In genomic region chr9:121599872-121600585, GRCh38 we compare ENCODE assay signal across 8 cellular contexts. TPM values are rescaled to one million over a fixed set of nuclear protein-coding genes. Genes with fewer than 3 reads are reported as not detected.
DNase-seq lines count a peak whose midpoint lies in the region; ATAC-seq and TF ChIP-seq lines count a peak whose summit lies in the region.

No MANE protein-coding gene starts in this region.

- ATAC-seq in omental fat pad (ENCODE audit: low FRiP score): no peak

- TF ChIP-seq RAD21 in liver (IDR thresholded peaks at IDR 0.05): no peak

- intact Hi-C loops in testis (cut with DNase I; ENCODE audit: low total_unique reads): no loop called here

- DNase-seq in cardiac fibroblast (ENCODE audit: low read depth in 2 of 2) (no peak), testis (no peak), epidermal melanocyte (ENCODE audit: insufficient read length, low spot score) (no peak), omental fat pad (ENCODE audit: low spot score) (no peak), GF-D8 (lab: John Stamatoyannopoulos, UW) (no peak)
- no peak for DNase-seq in effector CD8-positive, alpha-beta T cell (lab: John Stamatoyannopoulos, UW)

- H3K27ac ChIP-seq in HUES6 (ENCODE audit: low read depth, low read length) (no peak overlapping the region), liver (ENCODE audit: low read depth in 1 of 2, low read length in 2 of 2) (peak overlapping the region; percentile 82 to 88), testis (peak overlapping the region in 1 of 2 donors; percentile 84)

- H3K4me3 ChIP-seq in HUES6 (ENCODE audit: low read depth, low read length): peak overlapping the region; percentile 89
- peak overlapping the region; percentile 28 for H3K4me3 ChIP-seq in cardiac fibroblast (replicated peaks in 1 of 2; ENCODE audit: low read depth in 2 of 2, low read length in 2 of 2)
- peak overlapping the region; percentile 35 to 74 (median 72) for H3K4me3 ChIP-seq in liver (ENCODE audit: low read depth in 1 of 3, low read length in 3 of 3)
- H3K4me3 ChIP-seq in testis: peak overlapping the region; percentile 55 to 64

- no peak for TF ChIP-seq CTCF in cardiac fibroblast (IDR thresholded peaks at IDR 0.05; ENCODE audit: low read depth, low read length)
- TF ChIP-seq CTCF in liver (IDR thresholded peaks at IDR 0.05; ENCODE audit: low read depth, low read length, missing input control): no peak
- no peak for TF ChIP-seq CTCF in testis (IDR thresholded peaks at IDR 0.05)
- TF ChIP-seq CTCF in omental fat pad (IDR thresholded peaks at IDR 0.05): no peak

- TF ChIP-seq POLR2A in testis (IDR thresholded peaks at IDR 0.05): no peak

- H3K27me3 ChIP-seq in HUES6 (ENCODE audit: control insufficient read depth, insufficient read depth, low read length) (peaks cover 26% of the 10 kb centered on the region), liver (ENCODE audit: control insufficient read depth in 4 of 4, insufficient read depth in 4 of 4, low read length in 3 of 4) (no peaks in the 10 kb centered on the region), testis (no peaks in the 10 kb centered on the region)

- H3K4me1 ChIP-seq in HUES6 (ENCODE audit: control insufficient read depth, insufficient read depth, low read length) (peaks cover 29% of the 10 kb centered on the region), liver (ENCODE audit: control insufficient read depth in 4 of 4, insufficient read depth in 4 of 4, low read length in 3 of 4) (peaks cover 4 to 40% (median 27%) of the 10 kb centered on the region in 4 donors), testis (peaks cover 16% of the 10 kb centered on the region)

- H3K9ac ChIP-seq in HUES6 (ENCODE audit: low read length) (peak overlapping the region; percentile 73), liver (ENCODE audit: low read depth in 1 of 2, low read length in 2 of 2) (peak overlapping the region; percentile 66 to 74)

- H3K9me3 ChIP-seq in HUES6 (ENCODE audit: control insufficient read depth, insufficient read depth, low read depth, low read length): peaks cover 7% of the 10 kb centered on the region; the same call in 1 of the 2 replicates
- H3K9me3 ChIP-seq in liver (ENCODE audit: control insufficient read depth in 4 of 4, low read length in 3 of 4): no peaks in the 10 kb centered on the region
- no peaks in the 10 kb centered on the region for H3K9me3 ChIP-seq in testis

- no peaks in the 10 kb centered on the region for H3K36me3 ChIP-seq in HUES6 (ENCODE audit: control insufficient read depth, insufficient read depth, low read length)
- H3K36me3 ChIP-seq in liver (ENCODE audit: control insufficient read depth in 4 of 4, insufficient read depth in 3 of 4, low read depth in 1 of 4, low read length in 3 of 4): no peaks in the 10 kb centered on the region
- H3K36me3 ChIP-seq in testis (ENCODE audit: low read depth, missing control alignments): no peaks in the 10 kb centered on the region

- WGBS in liver: 10% methylated on average over 25 of the region's 25 CpGs
- WGBS in testis, 2 donors: 15 to 48% methylated on average over 5 to 25 of the region's 25 CpGs

TF ChIP-seq in liver, 16 proteins besides CTCF, POLR2A, EP300 and RAD21:
- TF ChIP-seq EGR1 (IDR thresholded peaks at IDR 0.05; ENCODE audit: low read depth in 2 of 2) (no peak), FOXA1 (IDR thresholded peaks at IDR 0.05) (no peak), ATF3 (IDR thresholded peaks at IDR 0.05) (no peak), HNF4G (IDR thresholded peaks at IDR 0.05) (no peak), HNF4A (conservative IDR thresholded peaks at IDR 0.05) (no peak), GABPA (IDR thresholded peaks at IDR 0.05 in 1 of 2, conservative IDR thresholded peaks at IDR 0.05 in 1 of 2) (no peak), TAF1 (conservative IDR thresholded peaks at IDR 0.05) (no peak), NR2F2 (IDR thresholded peaks at IDR 0.05) (no peak), YY1 (IDR thresholded peaks at IDR 0.05) (no peak), FOXA2 (IDR thresholded peaks at IDR 0.05) (no peak), JUND (IDR thresholded peaks at IDR 0.05) (no peak), MAX (IDR thresholded peaks at IDR 0.05) (no peak), RXRA (IDR thresholded peaks at IDR 0.05) (no peak), SP1 (IDR thresholded peaks at IDR 0.05) (no peak), REST (IDR thresholded peaks at IDR 0.05) (no peak)

RNA-seq across cellular contexts. Expression of gene DAB2IP, which starts 51.4 kb away (rescaled TPM):
- total RNA-seq in liver (10 to 100 TPM in 1 of 2 donors, 1 to 10 TPM in 1; 3.1 to 13.1 TPM), testis (100 to 1,000 TPM; 102 to 136 TPM), omental fat pad (10 to 100 TPM; 19.2 to 45.4 (median 34.8) TPM)
- polyA plus RNA-seq in liver (1 to 10 TPM; 2.3 to 7.8 TPM), testis (ENCODE audit: insufficient read depth, low read depth, low replicate concordance) (57.7 TPM)

Comparison
In these comparisons a context has a peak if more than half of its experiments do, and no peak if none do; other contexts are left out.
1. H3K4me3 ChIP-seq: peak in every context shown above with its lines; median percentile 89 in HUES6; 72 in liver; 60 in testis; 28 in cardiac fibroblast.